Comparison of ENCODE assay signal across 1 cellular context in the genomic region with DNA sequence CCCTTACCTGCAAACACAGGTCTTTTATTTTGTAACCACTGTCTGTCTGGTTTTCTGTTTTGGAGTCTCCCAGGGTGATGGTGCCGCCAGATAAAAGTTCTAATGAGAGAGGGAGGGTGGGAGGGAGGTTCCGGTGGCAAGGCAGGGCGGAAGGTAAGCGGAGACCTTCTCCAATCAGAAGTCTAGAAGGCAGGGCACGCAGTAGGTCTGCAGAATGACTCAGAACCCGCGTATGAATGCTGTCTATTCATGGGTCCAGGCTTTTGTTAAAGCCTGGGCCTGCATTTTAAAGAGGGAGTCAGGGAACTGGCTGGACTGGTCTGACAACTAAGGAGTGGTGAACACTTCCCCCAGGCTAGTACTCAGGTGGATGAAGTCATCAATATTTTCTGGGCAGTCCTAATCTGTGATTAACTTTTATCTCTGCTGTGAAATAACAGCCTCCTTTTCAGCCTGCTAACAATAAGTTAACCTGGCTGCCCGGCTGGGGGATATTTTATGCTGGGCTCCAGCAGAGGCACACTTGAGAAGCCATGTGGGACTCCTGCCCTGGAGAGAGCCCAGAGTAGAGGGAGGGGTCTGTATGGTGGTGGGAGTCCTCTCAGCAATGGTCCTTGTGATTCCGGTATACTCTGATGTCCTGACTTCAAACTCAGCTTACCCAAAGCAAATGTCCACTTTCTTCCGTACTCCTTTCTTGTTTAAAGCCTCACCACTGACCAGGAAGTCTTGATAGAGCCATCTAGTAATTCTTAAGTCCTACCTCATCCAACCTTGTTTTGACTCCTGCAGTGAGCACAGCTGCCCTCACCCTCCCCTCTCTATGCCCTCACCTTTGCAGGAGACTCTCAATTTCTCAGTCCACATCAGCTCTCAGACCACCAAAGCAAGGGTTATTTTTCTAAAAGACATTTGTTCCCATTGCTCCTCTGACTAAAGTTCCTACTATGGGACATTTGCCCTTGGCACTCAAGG.
TF ChIP-seq lines count a peak whose summit lies in the region.
"Not testable (repeated sequence)": the region's sequence is repeated elsewhere in the genome, so short reads cannot be mapped to it uniquely, and the experiment has no call there.

No MANE protein-coding gene starts in this region.

TF ChIP-seq in K562, 482 proteins besides CTCF, POLR2A, EP300 and RAD21:
- TF ChIP-seq, protein P1, sequence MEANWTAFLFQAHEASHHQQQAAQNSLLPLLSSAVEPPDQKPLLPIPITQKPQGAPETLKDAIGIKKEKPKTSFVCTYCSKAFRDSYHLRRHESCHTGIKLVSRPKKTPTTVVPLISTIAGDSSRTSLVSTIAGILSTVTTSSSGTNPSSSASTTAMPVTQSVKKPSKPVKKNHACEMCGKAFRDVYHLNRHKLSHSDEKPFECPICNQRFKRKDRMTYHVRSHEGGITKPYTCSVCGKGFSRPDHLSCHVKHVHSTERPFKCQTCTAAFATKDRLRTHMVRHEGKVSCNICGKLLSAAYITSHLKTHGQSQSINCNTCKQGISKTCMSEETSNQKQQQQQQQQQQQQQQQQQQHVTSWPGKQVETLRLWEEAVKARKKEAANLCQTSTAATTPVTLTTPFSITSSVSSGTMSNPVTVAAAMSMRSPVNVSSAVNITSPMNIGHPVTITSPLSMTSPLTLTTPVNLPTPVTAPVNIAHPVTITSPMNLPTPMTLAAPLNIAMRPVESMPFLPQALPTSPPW (CRISPR knock-in tag; IDR thresholded peaks at IDR 0.05): peak; percentile 69
- TF ChIP-seq FOSL1 (tag; conservative IDR thresholded peaks at IDR 0.05): peak; percentile 28; the same call in 1 of the 2 replicates
- TF ChIP-seq RFX1 (IDR thresholded peaks at IDR 0.05): peak; percentile 44
- peak; percentile 54 for TF ChIP-seq JUND (IDR thresholded peaks at IDR 0.05; ENCODE audit: borderline replicate concordance, low read depth, low read length)
- not testable (repeated sequence) for TF ChIP-seq JUND (tag; IDR thresholded peaks at IDR 0.05; ENCODE audit: borderline replicate concordance, low read depth, low read length)
- peak; percentile 99 for TF ChIP-seq MYNN (IDR thresholded peaks at IDR 0.05)
- TF ChIP-seq MYNN (CRISPR knock-in tag; IDR thresholded peaks at IDR 0.05): peak; percentile 95
- TF ChIP-seq ZKSCAN1 (IDR thresholded peaks at IDR 0.05; ENCODE audit: low read depth, low read length): peak; percentile 95
